8 cellular contexts compared by ENCODE assay signal in genomic region chr4:38860788-38861424, GRCh38. TPM values are rescaled to one million over a fixed set of nuclear protein-coding genes. Genes with fewer than 3 reads are reported as not detected.
DNase-seq lines count a peak whose midpoint lies in the region; ATAC-seq and TF ChIP-seq lines count a peak whose summit lies in the region.

No MANE protein-coding gene starts in this region.

- no peaks in the 10 kb centered on the region for H3K9me3 Mint-ChIP-seq in activated naive CD4-positive, alpha-beta T cell treated with anti-CD3 and anti-CD28 coated beads for 36 hours

- no peaks in the 10 kb centered on the region for H3K27me3 Mint-ChIP-seq in activated naive CD4-positive, alpha-beta T cell treated with anti-CD3 and anti-CD28 coated beads for 36 hours (ENCODE audit: low read depth)

- peaks cover 38% of the 10 kb centered on the region for H3K4me1 Mint-ChIP-seq in activated naive CD4-positive, alpha-beta T cell treated with anti-CD3 and anti-CD28 coated beads for 36 hours (ENCODE audit: low read depth)

- H3K27ac Mint-ChIP-seq in activated naive CD4-positive, alpha-beta T cell treated with anti-CD3 and anti-CD28 coated beads for 36 hours, result no peak overlapping the region

- ATAC-seq in HG02981 (IDR thresholded peaks at IDR 0.05; ENCODE audit: unreplicated experiment), result peak; percentile 36

- CTCF ChIA-PET in RWPE1 (lab: Yijun Ruan, JAX), result interaction anchor here (0.6 to 0.9 kb wide), 7 partner anchors 18 to 800 kb away, joined by 3 to 6 read pairs (median 4); no protein-coding TSS in a partner anchor
- CTCF ChIA-PET in activated naive CD4-positive, alpha-beta T cell treated with anti-CD3 and anti-CD28 coated beads for 36 hours (lab: Charles Lee), result interaction anchor here (0.6 to 4.1 kb wide), 42 partner anchors 10 to 772 kb away, joined by 3 to 128 read pairs (median 5); partner anchors contain the start of genes TLR1 and TLR10

- no peak overlapping the region for H3K27ac ChIP-seq in RWPE1

- intact Hi-C loops in activated naive CD4-positive, alpha-beta T cell treated with anti-CD3 and anti-CD28 coated beads for 36 hours (cut with micrococcal nuclease), result no loop called here

- POLR2A ChIA-PET in RWPE1 (lab: Yijun Ruan, JAX; ENCODE audit: low non-redundant PET), result no interaction called here

- no peak overlapping the region for H3K4me3 Mint-ChIP-seq in activated naive CD4-positive, alpha-beta T cell treated with anti-CD3 and anti-CD28 coated beads for 36 hours

- TF ChIP-seq CTCF in RWPE1 (conservative IDR thresholded peaks at IDR 0.05; ENCODE audit: low read depth), result peak; percentile 69

- H3K36me3 Mint-ChIP-seq in activated naive CD4-positive, alpha-beta T cell treated with anti-CD3 and anti-CD28 coated beads for 36 hours (ENCODE audit: low read depth), result no peaks in the 10 kb centered on the region

- peak; percentile 53 for DNase-seq in SIG-M5 treated with dmso at 0.1 percent for 504 hours (lab: John Stamatoyannopoulos, UW; ENCODE audit: unreplicated experiment)
- no peak for DNase-seq in SIG-M5 (lab: John Stamatoyannopoulos, UW)
- DNase-seq in RWPE1 (ENCODE audit: low spot score), result no peak
- DNase-seq in activated naive CD4-positive, alpha-beta T cell treated with anti-CD3 and anti-CD28 coated beads for 36 hours, result peak; percentile 76
- peak; percentile 81 for DNase-seq in iPS-NIHi7 (ENCODE audit: extremely low spot score)
- peak; percentile 75 for DNase-seq in stimulated activated CD8-positive, alpha-beta memory T cell treated with anti-CD3 and anti-CD28 coated beads, Interleukin-4, amount 100 ng/mL, for 48 hours
- DNase-seq in NCI-H446 treated with DMSO at 0.1 percent for 48 hours (lab: John Stamatoyannopoulos, UW), result no peak

RNA-seq across cellular contexts. Expression of gene TLR6, which starts 4.3 kb away (rescaled TPM):
- total RNA-seq in activated naive CD4-positive, alpha-beta T cell treated with anti-CD3 and anti-CD28 coated beads for 36 hours, result 1 to 10 TPM; 3.6 TPM

RNA-seq across cellular contexts. Expression of gene FAM114A1, which starts 6.7 kb away (rescaled TPM):
- under 1 TPM; 0.24 to 0.81 TPM for total RNA-seq in activated naive CD4-positive, alpha-beta T cell treated with anti-CD3 and anti-CD28 coated beads for 36 hours

RNA-seq across cellular contexts. Expression of gene TLR1, which starts 56.3 kb away (rescaled TPM):
- total RNA-seq in activated naive CD4-positive, alpha-beta T cell treated with anti-CD3 and anti-CD28 coated beads for 36 hours, result 1 to 10 TPM; 4.0 to 4.2 TPM

Comparison
In these comparisons a context has a peak if more than half of its experiments do, and no peak if none do; other contexts are left out.
1. DNase-seq: peak in SIG-M5 treated with dmso at 0.1 percent for 504 hours (single experiment), activated naive CD4-positive, alpha-beta T cell treated with anti-CD3 and anti-CD28 coated beads for 36 hours (single experiment), iPS-NIHi7 (single experiment) and stimulated activated CD8-positive, alpha-beta memory T cell treated with anti-CD3 and anti-CD28 coated beads, Interleukin-4, amount 100 ng/mL, for 48 hours (single experiment); none in SIG-M5 (single experiment), RWPE1 (single experiment) and NCI-H446 treated with DMSO at 0.1 percent for 48 hours (single experiment).